23 cellular contexts compared by ENCODE assay signal in the genomic region with DNA sequence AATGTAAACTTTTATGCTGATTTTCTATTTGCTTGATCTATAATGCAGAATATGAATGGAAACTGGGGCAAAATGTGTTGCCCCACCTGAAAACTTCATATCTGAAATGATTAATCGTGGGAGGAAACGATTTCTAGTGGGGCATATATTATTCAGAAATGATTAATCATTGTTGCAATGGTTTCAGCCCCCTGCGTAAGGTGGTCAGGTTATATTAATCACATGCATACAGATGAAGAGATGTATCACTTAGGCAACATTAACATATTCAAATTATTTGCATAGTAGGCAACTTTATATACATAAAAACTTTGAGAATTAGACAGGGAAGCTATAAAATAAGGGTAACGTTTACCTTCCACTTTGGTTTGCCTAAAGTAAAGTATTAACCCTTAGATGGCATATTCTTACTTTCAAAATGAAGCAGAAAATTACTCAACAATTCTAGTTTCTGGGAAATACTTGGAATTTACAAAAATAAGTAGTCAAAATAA.
"Had no signal": no experiment of that assay in that cellular context is flagged by ENCODE, and none has a peak within 500 bp of the region (broad histone marks: within the 10 kb centered on the region; RNA-seq: fewer than 3 reads in every experiment).

No MANE protein-coding gene starts in this region.

- H3K4me3 Mint-ChIP-seq: immature natural killer cell; naive B cell; stimulated activated naive B cell treated with anti-CD40 and anti-IgM and Interleukin-4, amounts not matched to agents 10 μg/mL and 1 μg/mL and 100 μg/mL, for 72 hours had no signal

- H3K27ac Mint-ChIP-seq: immature natural killer cell; stimulated activated naive B cell treated with anti-CD40 and anti-IgM and Interleukin-4, amounts not matched to agents 10 μg/mL and 1 μg/mL and 100 μg/mL, for 72 hours had no signal

- H3K4me1 Mint-ChIP-seq: immature natural killer cell; naive B cell; stimulated activated naive B cell treated with anti-CD40 and anti-IgM and Interleukin-4, amounts not matched to agents 10 μg/mL and 1 μg/mL and 100 μg/mL, for 72 hours had no signal

- H3K27me3 Mint-ChIP-seq: naive B cell; stimulated activated naive B cell treated with anti-CD40 and anti-IgM and Interleukin-4, amounts not matched to agents 10 μg/mL and 1 μg/mL and 100 μg/mL, for 72 hours had no signal

- H3K9me3 ChIP-seq: esophagus squamous epithelium, heart right ventricle, ovary, psoas muscle, SJSA1, tibial nerve, uterus had no signal

- DNase-seq: activated CD4-positive, alpha-beta T cell treated with anti-CD3 and anti-CD28 coated beads for 4 hours; activated CD8-positive, alpha-beta memory T cell treated with anti-CD3 and anti-CD28 coated beads for 24 hours; activated CD8-positive, alpha-beta memory T cell treated with anti-CD3 and anti-CD28 coated beads, Interleukin-2, amount 50 U/mL, for 48 hours; activated naive CD4-positive, alpha-beta T cell treated with anti-CD3 and anti-CD28 coated beads, Interleukin-2, amount 50 U/mL, for 16 hours; amniotic stem cell; dermis blood vessel endothelial cell; effector memory CD4-positive, alpha-beta T cell; esophagus squamous epithelium; heart right ventricle; immature natural killer cell; left ventricle myocardium superior; naive B cell; ovary; psoas muscle; right cardiac atrium; stimulated activated CD4-positive, alpha-beta T cell treated with anti-CD3 and anti-CD28 coated beads, Interleukin-2, amount 100 ng/mL, for 48 hours; stimulated activated naive B cell treated with anti-CD40 and anti-IgM and Interleukin-4, amounts not matched to agents 10 μg/mL and 1 μg/mL and 100 μg/mL, for 72 hours; substantia nigra; SW 1271; uterus; WERI-Rb-1 had no signal

- ATAC-seq: heart right ventricle; left ventricle myocardium superior; psoas muscle; right cardiac atrium; stimulated activated naive B cell treated with anti-CD40 and anti-IgM and Interleukin-4, amounts not matched to agents 10 μg/mL and 1 μg/mL and 100 μg/mL, for 72 hours had no signal

- H3K9me3 Mint-ChIP-seq: immature natural killer cell; naive B cell; stimulated activated naive B cell treated with anti-CD40 and anti-IgM and Interleukin-4, amounts not matched to agents 10 μg/mL and 1 μg/mL and 100 μg/mL, for 72 hours had no signal
